ENCODE assay signal across 34 cellular contexts in the genomic region with DNA sequence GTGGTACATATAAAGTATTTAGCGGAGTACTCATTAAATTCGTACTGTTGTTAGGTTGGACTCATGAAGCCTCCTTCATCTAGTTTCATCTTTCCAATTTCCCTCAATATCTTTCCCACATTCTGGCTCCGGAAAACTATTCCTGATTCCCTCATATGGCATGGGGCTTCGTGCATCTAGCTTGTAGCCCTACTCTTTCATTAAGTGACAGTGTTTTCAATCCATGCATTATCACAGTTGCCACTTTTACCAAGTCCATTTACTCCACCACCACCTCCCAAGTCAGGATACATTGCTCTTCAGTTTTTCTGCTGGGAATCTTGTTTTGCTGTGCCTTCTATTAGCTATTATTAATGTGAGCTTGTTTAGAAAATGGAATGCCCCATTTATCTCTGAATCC.
"Had no signal": no experiment of that assay in that cellular context is flagged by ENCODE, and none has a peak within 500 bp of the region (broad histone marks: within the 10 kb centered on the region; RNA-seq: fewer than 3 reads in every experiment).

No MANE protein-coding gene starts in this region.

- H3K4me2 ChIP-seq: KMS-11 had no signal

- H3K36me3 ChIP-seq: MG63 had no signal

- H3K4me3 ChIP-seq: MG63 had no signal

- H3K27me3 ChIP-seq: MG63 had no signal

- H3K27ac ChIP-seq: KMS-11 had no signal

- H3K9me3 ChIP-seq: MG63 had no signal

- DNase-seq: Karpas-422, Kasumi-1, MG63, MM.1S, MV-4-11, NCI-H1048, NCI-H1092, NCI-H1092 treated with DMSO at 0.1 percent for 48 hours, NCI-H1105, NCI-H1105 treated with DMSO at 0.1 percent for 48 hours, NCI-H1417, NCI-H1417 treated with DMSO at 0.1 percent for 48 hours, NCI-H1436, NCI-H1436 treated with DMSO at 0.1 percent for 48 hours, NCI-H146, NCI-H1694, NCI-H1694 treated with DMSO at 0.1 percent for 48 hours, NCI-H187, NCI-H187 treated with DMSO at 0.1 percent for 48 hours, NCI-H1930, NCI-H2029, NCI-H2029 treated with DMSO at 0.1 percent for 48 hours, NCI-H2081, NCI-H2081 treated with DMSO at 0.1 percent for 48 hours, NCI-H2107, NCI-H2171, NCI-H2171 treated with DMSO at 0.1 percent for 48 hours, NCI-H2227 treated with DMSO at 0.1 percent for 48 hours, NCI-H226, NCI-H345, NCI-H446, NCI-H446 treated with DMSO at 0.1 percent for 48 hours, NCI-H510A had no signal

- H3K9ac ChIP-seq: KMS-11 had no signal
